In genomic region chr9:106775960-106776359, GRCh38 we compare ENCODE assay signal across 29 cellular contexts.
"Had no signal": no experiment of that assay in that cellular context is flagged by ENCODE, and none has a peak within 500 bp of the region (broad histone marks: within the 10 kb centered on the region; RNA-seq: fewer than 3 reads in every experiment).

No MANE protein-coding gene starts in this region.

- H3K9me3 ChIP-seq: left lung, lower lobe of right lung, pancreas, prostate gland, suprapubic skin, thoracic aorta, tibial artery, upper lobe of right lung had no signal

- H3K9me3 Mint-ChIP-seq: nephron; neural crest cell; stimulated activated naive CD8-positive, alpha-beta T cell treated with anti-CD3 and anti-CD28 coated beads, Interleukin-15, Interleukin-2, amounts not matched to agents 100 ng/mL and 50 ng/mL, for 24 hours had no signal

- H3K36me3 Mint-ChIP-seq: naive thymus-derived CD8-positive, alpha-beta T cell; stimulated activated effector memory CD8-positive, alpha-beta T cell treated with anti-CD3 and anti-CD28 coated beads, Interleukin-12 subunit alpha, Interleukin-12 subunit beta, amount 100 ng/mL, for 72 hours had no signal

- DNase-seq: islet precursor cell; kidney glomerular epithelial cell; left cardiac atrium; left lung; lower lobe of right lung; mammary epithelial cell; mesenchymal stem cell; naive thymus-derived CD8-positive, alpha-beta T cell; nucleus accumbens; pancreas; posterior cingulate gyrus; retina; right cardiac atrium; stimulated activated CD4-positive, alpha-beta T cell treated with anti-CD3 and anti-CD28 coated beads, Interleukin-12 subunit alpha, Interleukin-12 subunit beta, amount 100 ng/mL, for 4 hours; stimulated activated CD4-positive, alpha-beta T cell treated with anti-CD3 and anti-CD28 coated beads, Interleukin-15, amount 100 ng/mL, for 24 hours; stimulated activated CD4-positive, alpha-beta T cell treated with anti-CD3 and anti-CD28 coated beads, Interleukin-4, amount 100 ng/mL, for 24 hours; stimulated activated naive CD4-positive, alpha-beta T cell; tibial artery; upper lobe of right lung had no signal

- H3K27me3 ChIP-seq: left lung, pancreas, suprapubic skin, tibial artery, upper lobe of right lung had no signal

- H3K4me1 Mint-ChIP-seq: naive thymus-derived CD8-positive, alpha-beta T cell; nephron; neural crest cell; stimulated activated effector memory CD8-positive, alpha-beta T cell treated with anti-CD3 and anti-CD28 coated beads, Interleukin-12 subunit alpha, Interleukin-12 subunit beta, amount 100 ng/mL, for 72 hours had no signal

- H3K4me1 ChIP-seq: left lung, lower lobe of right lung, pancreas, prostate gland, tibial artery, upper lobe of right lung had no signal

- ATAC-seq: left cardiac atrium; left lung; lower lobe of right lung; naive thymus-derived CD8-positive, alpha-beta T cell; pancreas; right cardiac atrium; sciatic nerve; stimulated activated effector memory CD8-positive, alpha-beta T cell treated with anti-CD3 and anti-CD28 coated beads, Interleukin-12 subunit alpha, Interleukin-12 subunit beta, amount 100 ng/mL, for 72 hours; upper lobe of right lung had no signal

- H3K36me3 ChIP-seq: left lung, lower lobe of right lung, pancreas, prostate gland, suprapubic skin, thoracic aorta, tibial artery, upper lobe of right lung had no signal

- FAIRE-seq: pancreas, urothelium cell line had no signal

- H3K27ac ChIP-seq: left lung, lower lobe of right lung, pancreas, prostate gland, skin epidermis, suprapubic skin, thoracic aorta, tibial artery, upper lobe of right lung had no signal

- H3K27me3 Mint-ChIP-seq: naive thymus-derived CD8-positive, alpha-beta T cell; stimulated activated naive CD8-positive, alpha-beta T cell treated with anti-CD3 and anti-CD28 coated beads, Interleukin-15, Interleukin-2, amounts not matched to agents 100 ng/mL and 50 ng/mL, for 24 hours had no signal

- H3K4me3 ChIP-seq: left lung, lower lobe of right lung, pancreas, prostate gland, skin epidermis, suprapubic skin, thoracic aorta, tibial artery, upper lobe of right lung had no signal

- H3K4me3 Mint-ChIP-seq: naive thymus-derived CD8-positive, alpha-beta T cell; nephron; neural crest cell; stimulated activated effector memory CD8-positive, alpha-beta T cell treated with anti-CD3 and anti-CD28 coated beads, Interleukin-12 subunit alpha, Interleukin-12 subunit beta, amount 100 ng/mL, for 72 hours; stimulated activated naive CD8-positive, alpha-beta T cell treated with anti-CD3 and anti-CD28 coated beads, Interleukin-15, Interleukin-2, amounts not matched to agents 100 ng/mL and 50 ng/mL, for 24 hours had no signal
